In the genomic region with DNA sequence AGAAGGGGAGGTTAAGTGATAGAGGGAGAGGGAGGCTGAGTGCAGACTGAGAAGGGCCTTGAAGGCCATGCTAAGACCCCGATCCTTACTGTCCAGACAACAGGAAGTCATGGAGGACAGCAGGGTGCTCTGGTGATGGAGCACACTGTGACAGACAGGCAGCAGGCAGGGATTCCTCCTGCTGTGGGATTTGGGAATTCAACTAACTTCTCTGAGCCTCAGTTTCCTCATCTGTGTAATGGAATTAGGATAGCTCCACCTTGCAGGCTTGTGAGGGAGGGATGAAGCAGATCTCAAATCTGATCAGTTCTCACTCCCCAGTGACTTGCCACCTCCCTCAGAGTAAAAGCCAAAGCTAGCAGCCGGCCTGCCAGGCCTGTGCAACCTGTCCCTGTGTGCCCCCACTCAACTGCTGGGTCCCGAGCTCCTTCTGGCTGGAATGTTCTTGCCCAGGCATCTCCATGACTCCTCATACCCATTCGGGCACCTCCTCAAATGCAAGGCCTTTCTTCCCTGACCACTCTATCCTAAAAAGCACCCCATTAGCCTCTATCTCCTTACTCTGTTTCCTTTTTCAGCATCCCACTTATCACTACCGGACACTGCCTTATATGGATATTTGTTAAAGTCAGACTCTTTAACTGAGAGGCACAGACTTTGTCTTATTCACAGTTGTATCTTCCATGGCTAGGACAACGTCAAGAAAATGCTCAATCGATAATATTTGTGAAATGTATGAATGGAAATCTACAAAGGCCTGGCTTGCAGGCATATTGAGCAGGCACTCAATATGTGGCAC, we compare ENCODE assay signal across 12 cellular contexts. TPM values are rescaled to one million over a fixed set of nuclear protein-coding genes. Genes with fewer than 3 reads are reported as not detected.
A peak's percentile ranks its signal among the peaks of the same experiment; 100 is the strongest.
DNase-seq lines count a peak whose midpoint lies in the region; ATAC-seq and TF ChIP-seq lines count a peak whose summit lies in the region.
"Had no signal": no experiment of that assay in that cellular context is flagged by ENCODE, and none has a peak within 500 bp of the region (broad histone marks: within the 10 kb centered on the region; RNA-seq: fewer than 3 reads in every experiment).

No MANE protein-coding gene starts in this region.

- no TSS peak for BruUV-seq in Panc1 (replicated peaks; lab: Mats Ljungman, UMichigan)

- H3K27ac Mint-ChIP-seq in GM23338 (peak overlapping the region; percentile 96; the same call in 1 of the 2 replicates), osteocyte (ENCODE audit: unreplicated experiment) (peak overlapping the region; percentile 17)
- peak overlapping the region; percentile 98 to 100 for H3K27ac Mint-ChIP-seq in effector memory CD8-positive, alpha-beta T cell

- H2AFZ ChIP-seq in GM23338: no peak overlapping the region

- POLR2A ChIA-PET in Panc1 (lab: Charles Lee): no interaction called here
- POLR2A ChIA-PET in HEK293T (lab: Yijun Ruan, JAX): no interaction called here

- no peaks in the 10 kb centered on the region for H3K9me2 ChIP-seq in GM23338 (ENCODE audit: insufficient read depth)

- no peaks in the 10 kb centered on the region for H3K27me3 ChIP-seq in GM23338 (ENCODE audit: insufficient read depth)
- no peaks in the 10 kb centered on the region for H3K27me3 ChIP-seq in Panc1 (ENCODE audit: control insufficient read depth, insufficient read depth, low read length)
- H3K27me3 ChIP-seq: colonic mucosa, suprapubic skin had no signal

- intact Hi-C loops in Panc1 (cut with micrococcal nuclease; ENCODE audit: unreplicated experiment): no loop called here

- H3K27ac ChIP-seq in GM23338 (ENCODE audit: low read depth) (no peak overlapping the region), Panc1 (ENCODE audit: low read length) (peak overlapping the region; percentile 2; the same call in 1 of the 2 replicates)

- DNase-seq in GM23338 (ENCODE audit: low spot score) (no peak), Panc1 (ENCODE audit: low read depth, low spot score) (no peak), osteocyte (ENCODE audit: extremely low spot score, unreplicated experiment) (no peak), HEK293T (ENCODE audit: extremely low spot score) (no peak), HuH-7 (ENCODE audit: low spot score) (no peak)
- DNase-seq in effector memory CD8-positive, alpha-beta T cell: no peak
- DNase-seq: activated effector memory CD4-positive, alpha-beta T cell treated with Interleukin-2 at 50 U/mL for 16 hours; colonic mucosa; NCI-H1105 treated with DMSO at 0.1 percent for 48 hours had no signal

- H3K9me3 Mint-ChIP-seq in GM23338: no peaks in the 10 kb centered on the region
- H3K9me3 Mint-ChIP-seq in effector memory CD8-positive, alpha-beta T cell: no peaks in the 10 kb centered on the region
- H3K9me3 Mint-ChIP-seq in osteocyte (ENCODE audit: unreplicated experiment): no peaks in the 10 kb centered on the region

- no peaks in the 10 kb centered on the region; the same call in 1 of the 3 replicates for H3K36me3 Mint-ChIP-seq in GM23338 (ENCODE audit: low read depth)
- peaks cover 3% of the 10 kb centered on the region for H3K36me3 Mint-ChIP-seq in effector memory CD8-positive, alpha-beta T cell (ENCODE audit: insufficient read depth)
- no peaks in the 10 kb centered on the region for H3K36me3 Mint-ChIP-seq in osteocyte (ENCODE audit: unreplicated experiment)

- H3K4me3 Mint-ChIP-seq in GM23338: no peak overlapping the region; the same call in 2 of the 3 replicates
- H3K4me3 Mint-ChIP-seq in effector memory CD8-positive, alpha-beta T cell: no peak overlapping the region
- no peak overlapping the region for H3K4me3 Mint-ChIP-seq in osteocyte (ENCODE audit: unreplicated experiment)

- H3F3A ChIP-seq in GM23338 (replicated peaks; ENCODE audit: low read depth): 0 out of 2 replicates have a peak, but pooled peaks cover under 1% of the 10 kb centered on the region

- in situ Hi-C loops in Panc1 (cut with HindIII; ENCODE audit: low pct_unique_long_range_greater_than_20kb, low sequenced_read_pairs): no loop called here

- H3K27me3 Mint-ChIP-seq in GM23338 (ENCODE audit: insufficient read depth, low read depth, poor library complexity) (peaks cover 8% of the 10 kb centered on the region), osteocyte (ENCODE audit: unreplicated experiment) (no peaks in the 10 kb centered on the region)
- no peaks in the 10 kb centered on the region for H3K27me3 Mint-ChIP-seq in effector memory CD8-positive, alpha-beta T cell

- no peaks in the 10 kb centered on the region for H3K36me3 ChIP-seq in GM23338 (ENCODE audit: insufficient read depth)
- H3K36me3 ChIP-seq in Panc1 (ENCODE audit: control insufficient read depth, insufficient read depth, low read length): no peaks in the 10 kb centered on the region
- H3K36me3 ChIP-seq: colonic mucosa, suprapubic skin had no signal

- H4K20me1 ChIP-seq in GM23338 (replicated peaks; ENCODE audit: insufficient read depth): peaks cover 19% of the 10 kb centered on the region

- CTCF ChIA-PET in Panc1 (lab: Charles Lee) (no interaction called here), HEK293T (lab: Yijun Ruan, JAX) (no interaction called here)

- ATAC-seq in GM23338 (no peak), Panc1 (no peak), HG02870 (IDR thresholded peaks at IDR 0.05; ENCODE audit: unreplicated experiment) (no peak)
- ATAC-seq in effector memory CD8-positive, alpha-beta T cell (replicated peaks): no peak
- ATAC-seq: right cardiac atrium had no signal

- H3K4me1 ChIP-seq in GM23338 (ENCODE audit: insufficient read depth): peaks cover 23% of the 10 kb centered on the region
- peaks cover 17% of the 10 kb centered on the region for H3K4me1 ChIP-seq in Panc1 (ENCODE audit: control insufficient read depth, insufficient read depth, low read length)

- no peak overlapping the region for H3K4me2 ChIP-seq in GM23338

- H3K79me2 ChIP-seq in GM23338 (replicated peaks; ENCODE audit: insufficient read depth): peaks cover 68% of the 10 kb centered on the region

- peaks cover 51% of the 10 kb centered on the region for H3K4me1 Mint-ChIP-seq in GM23338
- H3K4me1 Mint-ChIP-seq in effector memory CD8-positive, alpha-beta T cell (ENCODE audit: low read depth in 2 of 2): peaks cover 64 to 67% of the 10 kb centered on the region in 2 donors
- peaks cover 34% of the 10 kb centered on the region for H3K4me1 Mint-ChIP-seq in osteocyte (ENCODE audit: unreplicated experiment)

- no peak for TF ChIP-seq CTCF in GM23338 (conservative IDR thresholded peaks at IDR 0.05; ENCODE audit: low read depth in 2 of 2)
- no peak for TF ChIP-seq CTCF in Panc1 (IDR thresholded peaks at IDR 0.05)
- TF ChIP-seq CTCF in osteocyte (IDR thresholded peaks at IDR 0.05): no peak

- H3K4me3 ChIP-seq in GM23338 (no peak overlapping the region), Panc1 (ENCODE audit: low read depth in 2 of 2, low read length in 2 of 2) (no peak overlapping the region)
- H3K4me3 ChIP-seq: colonic mucosa, suprapubic skin had no signal

- H3K9me3 ChIP-seq in Panc1 (ENCODE audit: control insufficient read depth, insufficient read depth, low read depth, low read length): no peaks in the 10 kb centered on the region
- H3K9me3 ChIP-seq: colonic mucosa, suprapubic skin had no signal

TF ChIP-seq in GM23338, 12 proteins besides CTCF, POLR2A, EP300 and RAD21 (continues in another document):
- no peak for TF ChIP-seq POLR2AphosphoS5 (IDR thresholded peaks at IDR 0.05; ENCODE audit: low read depth)
- TF ChIP-seq EZH2phosphoT487 (IDR thresholded peaks at IDR 0.05; ENCODE audit: unreplicated experiment): no peak
- TF ChIP-seq, protein P1, sequence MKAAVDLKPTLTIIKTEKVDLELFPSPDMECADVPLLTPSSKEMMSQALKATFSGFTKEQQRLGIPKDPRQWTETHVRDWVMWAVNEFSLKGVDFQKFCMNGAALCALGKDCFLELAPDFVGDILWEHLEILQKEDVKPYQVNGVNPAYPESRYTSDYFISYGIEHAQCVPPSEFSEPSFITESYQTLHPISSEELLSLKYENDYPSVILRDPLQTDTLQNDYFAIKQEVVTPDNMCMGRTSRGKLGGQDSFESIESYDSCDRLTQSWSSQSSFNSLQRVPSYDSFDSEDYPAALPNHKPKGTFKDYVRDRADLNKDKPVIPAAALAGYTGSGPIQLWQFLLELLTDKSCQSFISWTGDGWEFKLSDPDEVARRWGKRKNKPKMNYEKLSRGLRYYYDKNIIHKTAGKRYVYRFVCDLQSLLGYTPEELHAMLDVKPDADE (IDR thresholded peaks at IDR 0.05): no peak
- TF ChIP-seq ZNF331 (CRISPR knock-in tag; IDR thresholded peaks at IDR 0.05; ENCODE audit: low read depth): no peak

TF ChIP-seq in HEK293T, 16 proteins besides CTCF, POLR2A, EP300 and RAD21:
- TF ChIP-seq ZNF384 (IDR thresholded peaks at IDR 0.05): no peak
- no peak for TF ChIP-seq FOXK2 (IDR thresholded peaks at IDR 0.05)
- TF ChIP-seq ARNT (IDR thresholded peaks at IDR 0.05): no peak
- TF ChIP-seq LEF1 (IDR thresholded peaks at IDR 0.05; ENCODE audit: borderline replicate concordance): no peak
- TF ChIP-seq SUZ12 (IDR thresholded peaks at IDR 0.05): no peak
- TF ChIP-seq HDGF (IDR thresholded peaks at IDR 0.05; ENCODE audit: borderline replicate concordance): no peak
- TF ChIP-seq, protein P2, sequence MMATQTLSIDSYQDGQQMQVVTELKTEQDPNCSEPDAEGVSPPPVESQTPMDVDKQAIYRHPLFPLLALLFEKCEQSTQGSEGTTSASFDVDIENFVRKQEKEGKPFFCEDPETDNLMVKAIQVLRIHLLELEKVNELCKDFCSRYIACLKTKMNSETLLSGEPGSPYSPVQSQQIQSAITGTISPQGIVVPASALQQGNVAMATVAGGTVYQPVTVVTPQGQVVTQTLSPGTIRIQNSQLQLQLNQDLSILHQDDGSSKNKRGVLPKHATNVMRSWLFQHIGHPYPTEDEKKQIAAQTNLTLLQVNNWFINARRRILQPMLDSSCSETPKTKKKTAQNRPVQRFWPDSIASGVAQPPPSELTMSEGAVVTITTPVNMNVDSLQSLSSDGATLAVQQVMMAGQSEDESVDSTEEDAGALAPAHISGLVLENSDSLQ (IDR thresholded peaks at IDR 0.05): no peak
- TF ChIP-seq L3MBTL2 (conservative IDR thresholded peaks at IDR 0.05): no peak
- TF ChIP-seq SP1 (IDR thresholded peaks at IDR 0.05): no peak
- TF ChIP-seq BHLHE40 (IDR thresholded peaks at IDR 0.05; ENCODE audit: borderline replicate concordance): no peak

RNA-seq across cellular contexts. Expression of a gene that starts 9.5 kb away (rescaled TPM):
- 110 and 116 TPM in 2 replicates for total RNA-seq in GM23338 (2014; rRNA removed; shearing (Covaris generic))
- polyA plus RNA-seq in GM23338 (2016; fragmentation: Nextera tagmentation; extraction: Ambion mirVana): 21.4 and 24.5 TPM in 2 replicates
- 73.6 TPM for total RNA-seq in Panc1 (2021; ENCODE audit: unreplicated experiment)
- 108 TPM for polyA plus RNA-seq in Panc1 (2012; ENCODE audit: insufficient read length)
- 61.9 and 64.2 TPM in 2 replicates for total RNA-seq in osteocyte

RNA-seq across cellular contexts. Expression of a gene that starts 51.1 kb away (rescaled TPM):
- total RNA-seq in GM23338 (2014; rRNA removed; shearing (Covaris generic)): 14.4 and 20.5 TPM in 2 replicates
- 16.6 and 20.7 TPM in 2 replicates for polyA plus RNA-seq in GM23338 (2016; fragmentation: Nextera tagmentation; extraction: Ambion mirVana)
- total RNA-seq in Panc1 (2021; ENCODE audit: unreplicated experiment) (32.1 TPM), osteocyte (27.7 and 35.3 TPM in 2 replicates)
- polyA plus RNA-seq in Panc1 (2012; ENCODE audit: insufficient read length): 64.9 TPM

Comparison
In these comparisons a context has a peak if more than half of its experiments do, and no peak if none do; other contexts are left out.
1. H3K27ac Mint-ChIP-seq: peak in every context shown above with its lines; median percentile 99 in effector memory CD8-positive, alpha-beta T cell; 96 in GM23338; 17 in osteocyte.